ENCODE assay signal across 23 cellular contexts in the genomic region with DNA sequence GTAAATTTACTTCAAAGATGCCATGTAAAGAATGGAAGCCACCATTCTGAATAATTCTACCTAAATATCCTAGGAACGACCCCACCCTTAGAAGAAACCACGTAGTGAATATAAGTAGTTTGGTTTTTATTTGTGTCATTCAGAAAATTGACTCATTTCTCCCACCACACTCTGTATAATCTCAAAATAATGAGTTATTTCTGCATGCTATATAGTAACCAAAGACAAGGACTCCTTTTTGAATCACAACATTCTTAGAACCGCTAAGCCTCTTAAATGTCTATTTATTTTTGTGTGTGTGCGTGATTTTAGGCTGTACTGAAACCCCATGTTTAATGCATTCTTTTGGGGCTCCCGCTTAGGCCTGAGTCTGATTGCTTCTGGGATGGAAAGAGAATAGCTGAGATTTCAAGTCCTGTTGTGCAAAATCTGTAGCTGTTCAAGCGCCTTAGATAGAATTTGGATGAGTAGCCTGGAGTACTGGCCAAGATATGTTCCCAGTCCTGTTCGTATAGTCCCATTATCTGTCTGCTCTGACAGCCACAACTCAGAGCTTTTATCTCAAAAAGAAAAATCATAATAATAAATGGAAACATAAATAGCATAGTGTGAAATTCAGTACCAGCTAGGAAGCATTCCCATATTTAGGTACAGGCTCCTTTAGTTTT.
"Had no signal": no experiment of that assay in that cellular context is flagged by ENCODE, and none has a peak within 500 bp of the region (broad histone marks: within the 10 kb centered on the region; RNA-seq: fewer than 3 reads in every experiment).

No MANE protein-coding gene starts in this region.

- DNase-seq: central memory CD4-positive, alpha-beta T cell; cortex of kidney; effector CD4-positive, alpha-beta T cell; foreskin keratinocyte; glutamatergic neuron; heart right ventricle; hippocampal formation; left colon; natural killer cell; pancreas; retina; stimulated activated CD4-positive, alpha-beta T cell treated with anti-CD3 and anti-CD28 coated beads, Interleukin-12 subunit alpha, Interleukin-12 subunit beta, amount 100 ng/mL, for 4 hours; stimulated activated CD4-positive, alpha-beta T cell treated with anti-CD3 and anti-CD28 coated beads, Interleukin-1b, Interleukin-23, amount 100 ng/mL, for 48 hours; stimulated activated CD4-positive, alpha-beta T cell treated with anti-CD3 and anti-CD28 coated beads, Interleukin-4, amount 100 ng/mL, for 24 hours; stimulated activated naive CD8-positive, alpha-beta T cell treated with anti-CD3 and anti-CD28 coated beads, Interleukin-15, Interleukin-2, amounts not matched to agents 100 U/mL and 50 U/mL, for 24 hours; substantia nigra; upper lobe of left lung had no signal

- H3K9me3 Mint-ChIP-seq: memory B cell; stimulated activated memory B cell treated with anti-CD40 and anti-IgM and Interleukin-4, amounts not matched to agents 10 μg/mL and 1 μg/mL and 100 μg/mL, for 72 hours had no signal

- ATAC-seq: esophagus mucosa; foreskin keratinocyte; left colon; natural killer cell; pancreas; sciatic nerve; stimulated activated memory B cell treated with anti-CD40 and anti-IgM and Interleukin-4, amounts not matched to agents 10 μg/mL and 1 μg/mL and 100 μg/mL, for 72 hours; stimulated activated naive CD8-positive, alpha-beta T cell treated with anti-CD3 and anti-CD28 coated beads, Interleukin-15, Interleukin-2, amounts not matched to agents 100 U/mL and 50 U/mL, for 24 hours had no signal

- H3K27me3 Mint-ChIP-seq: memory B cell; stimulated activated memory B cell treated with anti-CD40 and anti-IgM and Interleukin-4, amounts not matched to agents 10 μg/mL and 1 μg/mL and 100 μg/mL, for 72 hours had no signal

- H3K4me3 Mint-ChIP-seq: memory B cell; natural killer cell; neural crest cell; stimulated activated memory B cell treated with anti-CD40 and anti-IgM and Interleukin-4, amounts not matched to agents 10 μg/mL and 1 μg/mL and 100 μg/mL, for 72 hours had no signal

- FAIRE-seq: urothelium cell line had no signal

- H3K36me3 Mint-ChIP-seq: memory B cell; natural killer cell; stimulated activated memory B cell treated with anti-CD40 and anti-IgM and Interleukin-4, amounts not matched to agents 10 μg/mL and 1 μg/mL and 100 μg/mL, for 72 hours had no signal

- H3K27ac Mint-ChIP-seq: memory B cell; natural killer cell; stimulated activated memory B cell treated with anti-CD40 and anti-IgM and Interleukin-4, amounts not matched to agents 10 μg/mL and 1 μg/mL and 100 μg/mL, for 72 hours had no signal

- H3K4me1 Mint-ChIP-seq: memory B cell; natural killer cell; neural crest cell; stimulated activated memory B cell treated with anti-CD40 and anti-IgM and Interleukin-4, amounts not matched to agents 10 μg/mL and 1 μg/mL and 100 μg/mL, for 72 hours had no signal
